Comparison of ENCODE assay signal across 9 cellular contexts in the genomic region with DNA sequence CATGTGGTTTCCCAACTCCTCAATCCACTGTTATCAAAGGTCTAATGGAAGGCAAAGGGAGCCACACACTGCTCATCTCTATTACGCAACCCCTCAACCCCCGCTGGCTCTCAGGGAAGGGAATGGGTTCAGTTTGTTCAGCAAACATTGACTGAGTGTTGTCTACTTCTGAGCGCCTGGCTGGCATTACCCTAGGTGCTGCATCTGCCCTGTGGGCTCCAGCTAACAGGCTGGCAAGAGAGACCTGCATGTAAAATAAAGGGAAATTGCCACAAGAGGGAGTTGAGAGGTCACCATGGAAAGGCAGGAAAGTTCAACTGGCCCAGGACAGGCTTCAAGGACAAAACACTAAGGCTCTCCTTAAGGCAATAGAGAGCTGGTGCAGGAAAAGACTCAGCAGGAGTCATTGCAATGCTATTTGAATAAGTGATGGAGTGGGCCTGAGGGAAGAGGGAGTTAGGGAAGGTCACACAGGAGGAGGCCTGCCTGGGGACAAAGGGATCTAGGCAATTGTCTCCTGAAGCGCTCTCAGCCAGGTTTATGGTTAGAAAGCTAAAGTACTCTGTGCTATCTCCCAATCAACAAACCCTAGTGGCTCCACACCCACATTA. TPM values are rescaled to one million over a fixed set of nuclear protein-coding genes. Genes with fewer than 3 reads are reported as not detected.
DNase-seq lines count a peak whose midpoint lies in the region; ATAC-seq, FAIRE-seq and TF ChIP-seq lines count a peak whose summit lies in the region.
"Had no signal": no experiment of that assay in that cellular context is flagged by ENCODE, and none has a peak within 500 bp of the region (broad histone marks: within the 10 kb centered on the region; RNA-seq: fewer than 3 reads in every experiment).

No MANE protein-coding gene starts in this region.

- no peaks in the 10 kb centered on the region for H3K27me3 ChIP-seq in A673 (replicated peaks; ENCODE audit: insufficient read depth, low read depth, low read length, poor library complexity)
- H3K27me3 ChIP-seq in OCI-LY1 (ENCODE audit: insufficient read depth, low read length), result no peaks in the 10 kb centered on the region
- no peaks in the 10 kb centered on the region for H3K27me3 ChIP-seq in HAP-1 (ENCODE audit: low read depth)
- H3K27me3 ChIP-seq in CD8-positive, alpha-beta T cell (ENCODE audit: insufficient read depth, low read length), result no peaks in the 10 kb centered on the region

- H2AFZ ChIP-seq in OCI-LY1 (ENCODE audit: low read length), result no peak overlapping the region

- peaks cover 11% of the 10 kb centered on the region for H3K4me1 ChIP-seq in A673 (ENCODE audit: insufficient read depth, low read length, poor library complexity, severe bottlenecking)
- H3K4me1 ChIP-seq in OCI-LY1 (ENCODE audit: insufficient read depth, low read length, severe bottlenecking), result peaks cover 8% of the 10 kb centered on the region
- H3K4me1 ChIP-seq in HAP-1, result peaks cover 11% of the 10 kb centered on the region
- peaks cover 12% of the 10 kb centered on the region for H3K4me1 ChIP-seq in CD8-positive, alpha-beta T cell (ENCODE audit: insufficient read depth, low read length)

- BruUV-seq in A673 (replicated peaks; lab: Mats Ljungman, UMichigan), result no TSS peak

- TF ChIP-seq POLR2A in H54 (IDR thresholded peaks at IDR 0.05; ENCODE audit: low read depth, low read length), result no peak

- TF ChIP-seq CTCF in A673 (conservative IDR thresholded peaks at IDR 0.05; ENCODE audit: low read depth, low read length) (0 out of 2 replicates have a peak, but pooled peaks have one; percentile 12), OCI-LY1 (IDR thresholded peaks at IDR 0.05; ENCODE audit: low read length) (peak; percentile 27; the same call in 1 of the 2 replicates), fibroblast of pulmonary artery (IDR thresholded peaks at IDR 0.05; ENCODE audit: low read length, missing control alignments) (peak; percentile 28)
- TF ChIP-seq CTCF in CD8-positive, alpha-beta T cell (IDR thresholded peaks at IDR 0.05), result no peak

- intact Hi-C loops in A673 (cut with micrococcal nuclease; ENCODE audit: unreplicated experiment), result no loop called here
- intact Hi-C loops in CD8-positive, alpha-beta T cell (cut with DNase I, micrococcal nuclease), result no loop called here

- H3K9me3 ChIP-seq in A673 (ENCODE audit: low read depth, low read length, poor library complexity, severe bottlenecking) (no peaks in the 10 kb centered on the region), OCI-LY1 (ENCODE audit: low read length) (no peaks in the 10 kb centered on the region), HAP-1 (no peaks in the 10 kb centered on the region)
- no peaks in the 10 kb centered on the region for H3K9me3 ChIP-seq in CD8-positive, alpha-beta T cell (ENCODE audit: low read length)

- peak; percentile 48 for DNase-seq in A673 (ENCODE audit: low spot score)
- DNase-seq in H54 (ENCODE audit: insufficient read length, low spot score), result no peak
- DNase-seq in fibroblast of pulmonary artery (ENCODE audit: low read depth), result peak; percentile 36
- DNase-seq in HAP-1 (ENCODE audit: low spot score in 2 of 2), result no peak
- no peak for DNase-seq in CD8-positive, alpha-beta T cell
- no peak for DNase-seq in stimulated activated CD4-positive, alpha-beta T cell treated with anti-CD3 and anti-CD28 coated beads, Interleukin-4, amount 100 ng/mL, for 24 hours

- H3K36me3 Mint-ChIP-seq in CD8-positive, alpha-beta T cell, result peaks cover 20% of the 10 kb centered on the region

- H3K4me3 Mint-ChIP-seq in CD8-positive, alpha-beta T cell, result no peak overlapping the region

- no peaks in the 10 kb centered on the region for H3K27me3 Mint-ChIP-seq in CD8-positive, alpha-beta T cell (ENCODE audit: low read depth)

- no peaks in the 10 kb centered on the region for H3K9me3 Mint-ChIP-seq in CD8-positive, alpha-beta T cell
- H3K9me3 Mint-ChIP-seq: activated naive CD4-positive, alpha-beta T cell treated with anti-CD3 and anti-CD28 coated beads, Interleukin-2, amount 50 U/mL, for 72 hours had no signal

- H3K9ac ChIP-seq in OCI-LY1 (ENCODE audit: low read length), result no peak overlapping the region

- no peaks in the 10 kb centered on the region for H3K36me3 ChIP-seq in A673 (ENCODE audit: insufficient read depth, low read length, poor library complexity, severe bottlenecking)
- no peaks in the 10 kb centered on the region for H3K36me3 ChIP-seq in OCI-LY1 (ENCODE audit: insufficient read depth, low read length)
- H3K36me3 ChIP-seq in HAP-1 (replicated peaks), result no peaks in the 10 kb centered on the region
- H3K36me3 ChIP-seq in CD8-positive, alpha-beta T cell (ENCODE audit: insufficient read depth, low read length), result no peaks in the 10 kb centered on the region

- no peaks in the 10 kb centered on the region for H4K20me1 ChIP-seq in OCI-LY1 (ENCODE audit: insufficient read depth, low read length)

- CTCF ChIA-PET in A673 (lab: Charles Lee), result no interaction called here
- CTCF ChIA-PET in CD8-positive, alpha-beta T cell (lab: Charles Lee), result interaction anchor here (0.6 to 1.6 kb wide), 5 partner anchors 15 to 136 kb away, joined by 3 to 5 read pairs (median 3); no protein-coding TSS in a partner anchor

- H3K27ac Mint-ChIP-seq in CD8-positive, alpha-beta T cell, result no peak overlapping the region

- peaks cover 10% of the 10 kb centered on the region for H3K4me1 Mint-ChIP-seq in CD8-positive, alpha-beta T cell (ENCODE audit: low read depth)

- no peaks in the 10 kb centered on the region for H3F3A ChIP-seq in OCI-LY1 (ENCODE audit: insufficient read depth, low read length)

- H3K27ac ChIP-seq in A673 (ENCODE audit: low read depth, low read length, poor library complexity, severe bottlenecking), result no peak overlapping the region
- H3K27ac ChIP-seq in OCI-LY1 (ENCODE audit: low read depth, low read length, poor library complexity, severe bottlenecking), result no peak overlapping the region
- no peak overlapping the region for H3K27ac ChIP-seq in CD8-positive, alpha-beta T cell (ENCODE audit: low read depth, low read length)

- in situ Hi-C loops in HAP-1 (cut with MboI; ENCODE audit: low sequenced_read_pairs), result no loop called here

- no peaks in the 10 kb centered on the region for H3K9me2 ChIP-seq in OCI-LY1 (ENCODE audit: low read depth, low read length)

- POLR2A ChIA-PET in A673 (lab: Charles Lee; ENCODE audit: low non-redundant PET), result no interaction called here
- POLR2A ChIA-PET in CD8-positive, alpha-beta T cell (lab: Charles Lee), result no interaction called here

- no peak for ATAC-seq in HG02884 (IDR thresholded peaks at IDR 0.05; ENCODE audit: unreplicated experiment)
- ATAC-seq in CD8-positive, alpha-beta T cell, result no peak

- FAIRE-seq in H54 (lab: Jason Lieb, UNC), result peak; percentile 6

- H3K79me2 ChIP-seq in OCI-LY1 (ENCODE audit: insufficient read depth, low read length), result no peaks in the 10 kb centered on the region

- no peak overlapping the region for H3K4me2 ChIP-seq in OCI-LY1 (ENCODE audit: low read length)

- H3K4me3 ChIP-seq in A673 (ENCODE audit: low read depth, low read length, poor library complexity, severe bottlenecking) (no peak overlapping the region), OCI-LY1 (ENCODE audit: low read depth, low read length, poor library complexity, severe bottlenecking) (no peak overlapping the region), fibroblast of pulmonary artery (replicated peaks; ENCODE audit: low read depth, low read length) (no peak overlapping the region), HAP-1 (no peak overlapping the region)
- no peak overlapping the region for H3K4me3 ChIP-seq in CD8-positive, alpha-beta T cell (ENCODE audit: low read depth, low read length)

RNA-seq across cellular contexts. Expression of gene ZNF740, which starts 5.5 kb away (rescaled TPM):
- 48.6 and 50.3 TPM in 2 replicates for total RNA-seq in A673 (2021)
- 10 to 100 TPM; 24.8 to 24.9 TPM for total RNA-seq in CD8-positive, alpha-beta T cell

RNA-seq across cellular contexts. Expression of gene CSAD, which starts 5.7 kb away (rescaled TPM):
- total RNA-seq in A673 (2021), result 32.3 and 37.5 TPM in 2 replicates
- total RNA-seq in CD8-positive, alpha-beta T cell, result 10 to 100 TPM; 28.0 to 29.6 TPM

RNA-seq across cellular contexts. Expression of gene ITGB7, which starts 32.1 kb away (rescaled TPM):
- total RNA-seq in A673 (2021), result 0.43 TPM in 1 of 2 replicates, not detected in the other
- 100 to 1,000 TPM; 107 to 108 TPM for total RNA-seq in CD8-positive, alpha-beta T cell

RNA-seq across cellular contexts. Expression of gene RARG, which starts 57.0 kb away (rescaled TPM):
- total RNA-seq in A673 (2021), result 14.0 and 20.3 TPM in 2 replicates
- 10 to 100 TPM; 16.1 to 16.5 TPM for total RNA-seq in CD8-positive, alpha-beta T cell

Comparison
In these comparisons a context has a peak if more than half of its experiments do, and no peak if none do; other contexts are left out.
1. DNase-seq: peak in A673 (single experiment) and fibroblast of pulmonary artery (single experiment); none in H54 (single experiment), HAP-1 (0 of 2), CD8-positive, alpha-beta T cell (0 of 7) and stimulated activated CD4-positive, alpha-beta T cell treated with anti-CD3 and anti-CD28 coated beads, Interleukin-4, amount 100 ng/mL, for 24 hours (single experiment).
2. RNA of gene ITGB7, which starts 32.1 kb away (total RNA-seq): 107 to 108 TPM in CD8-positive, alpha-beta T cell; 0.43 TPM in A673; every median in the first group is over 10 times any median in the second.